ENCODE assay signal across 17 cellular contexts in the genomic region with DNA sequence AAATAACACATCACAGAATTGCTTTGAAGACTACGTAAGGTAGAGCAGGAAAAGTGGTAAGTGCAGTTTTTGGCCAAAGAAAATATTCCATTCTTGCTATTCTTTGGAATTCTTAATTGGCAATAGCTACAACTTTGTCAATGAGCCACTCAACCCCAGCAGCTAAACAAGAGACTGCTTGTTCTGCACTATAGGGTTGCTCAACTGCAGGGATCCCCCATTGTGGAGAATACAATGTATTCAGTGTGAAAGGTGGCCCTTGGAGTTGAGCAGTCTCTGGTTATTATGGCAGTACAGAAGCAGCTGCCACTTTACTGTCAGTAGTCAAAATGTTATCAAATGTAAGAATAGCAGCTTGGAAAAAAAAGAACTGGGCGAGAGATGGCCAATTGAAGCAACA.
DNase-seq lines count a peak whose midpoint lies in the region; FAIRE-seq and TF ChIP-seq lines count a peak whose summit lies in the region.
"Had no signal": no experiment of that assay in that cellular context is flagged by ENCODE, and none has a peak within 500 bp of the region (broad histone marks: within the 10 kb centered on the region; RNA-seq: fewer than 3 reads in every experiment).

No MANE protein-coding gene starts in this region.

- H2BK12ac ChIP-seq in H1 (ENCODE audit: low read depth, low read length), result no peak overlapping the region
- H2BK12ac ChIP-seq in neuronal stem cell (ENCODE audit: low read length), result no peak overlapping the region

- H4K20me1 ChIP-seq in H1 (replicated peaks in 1 of 2; ENCODE audit: control insufficient read depth in 1 of 2, insufficient read depth in 2 of 2, low read length in 2 of 2), result no peaks in the 10 kb centered on the region

- no peaks in the 10 kb centered on the region for H3K23me2 ChIP-seq in H1 (ENCODE audit: low read depth, low read length)

- no peaks in the 10 kb centered on the region for H3K79me2 ChIP-seq in H1 (ENCODE audit: control insufficient read depth in 1 of 2, insufficient read depth in 2 of 2, low read length in 2 of 2)
- H3K79me2 ChIP-seq: hepatocyte had no signal

- no peak overlapping the region for H3K4ac ChIP-seq in H1 (replicated peaks; ENCODE audit: insufficient read length, low read depth, low read length)
- H3K4ac ChIP-seq in neuronal stem cell (ENCODE audit: low read length), result no peak overlapping the region

- no peak overlapping the region for H3K56ac ChIP-seq in H1 (replicated peaks; ENCODE audit: insufficient read length, low read depth, low read length)

- no peak overlapping the region for H3K4me2 ChIP-seq in H1 (ENCODE audit: insufficient read depth in 1 of 2, low read depth in 2 of 2, low read length in 2 of 2)
- no peak overlapping the region for H3K4me2 ChIP-seq in neuronal stem cell (ENCODE audit: insufficient read depth, low read length, poor library complexity, severe bottlenecking)
- H3K4me2 ChIP-seq: hepatocyte, KMS-11 had no signal

- no peak overlapping the region for H3K14ac ChIP-seq in H1 (ENCODE audit: insufficient read length)
- no peak overlapping the region for H3K14ac ChIP-seq in neuronal stem cell (ENCODE audit: low read length)

- TF ChIP-seq CTCF in H1 (IDR thresholded peaks at IDR 0.05; ENCODE audit: control extremely low read depth in 1 of 3, insufficient read depth in 1 of 3, low read depth in 1 of 3, low read length in 3 of 3) (no peak), suprapubic skin (IDR thresholded peaks at IDR 0.05) (no peak)

- H3K27ac ChIP-seq in H1 (ENCODE audit: low read depth, low read length) (no peak overlapping the region), neuronal stem cell (replicated peaks; ENCODE audit: low read length) (no peak overlapping the region), suprapubic skin (no peak overlapping the region)
- H3K27ac ChIP-seq in effector memory CD4-positive, alpha-beta T cell (ENCODE audit: insufficient read depth, low read length, poor library complexity, severe bottlenecking), result no peak overlapping the region
- H3K27ac ChIP-seq: hepatocyte, KMS-11 had no signal

- no peak for FAIRE-seq in H1 (lab: Jason Lieb, UNC)

- no peak for TF ChIP-seq EP300 in Ishikawa (IDR thresholded peaks at IDR 0.05; ENCODE audit: borderline replicate concordance)
- TF ChIP-seq EP300 in H1 (IDR thresholded peaks at IDR 0.05; ENCODE audit: borderline replicate concordance in 1 of 2, low read depth in 2 of 2, low read length in 2 of 2), result no peak
- TF ChIP-seq EP300 in suprapubic skin (IDR thresholded peaks at IDR 0.05), result no peak

- H2AFZ ChIP-seq in H1 (ENCODE audit: low read length) (no peak overlapping the region), neuronal stem cell (ENCODE audit: low read length) (no peak overlapping the region)
- H2AFZ ChIP-seq: hepatocyte had no signal

- H4K5ac ChIP-seq in H1 (ENCODE audit: insufficient read length, low read depth, low read length), result no peak overlapping the region

- H4K91ac ChIP-seq in H1 (replicated peaks; ENCODE audit: insufficient read length, low read length) (no peak overlapping the region), neuronal stem cell (ENCODE audit: low read depth, low read length, poor library complexity) (no peak overlapping the region)

- peak; percentile 22 for DNase-seq in NCI-H2227 treated with DMSO at 0.1 percent for 48 hours (lab: John Stamatoyannopoulos, UW)
- no peak for DNase-seq in H1 (ENCODE audit: low read depth in 1 of 2, low spot score in 2 of 2)
- peak; percentile 39 for DNase-seq in neuronal stem cell (ENCODE audit: low spot score)
- DNase-seq in effector memory CD4-positive, alpha-beta T cell, result no peak
- no peak for DNase-seq in KG1 (lab: John Stamatoyannopoulos, UW)
- DNase-seq in central memory CD4-positive, alpha-beta T cell, result no peak
- no peak for DNase-seq in suprapubic skin (ENCODE audit: low spot score in 2 of 2)
- DNase-seq: activated CD4-positive, alpha-beta T cell treated with anti-CD3 and anti-CD28 coated beads for 36 hours; activated CD8-positive, alpha-beta memory T cell treated with anti-CD3 and anti-CD28 coated beads, Interleukin-2, amount 50 U/mL, for 4 hours; amniotic stem cell; COR-L47; effector CD4-positive, alpha-beta T cell; NCI-H1048; RPMI8226 had no signal

- H2BK20ac ChIP-seq in H1 (ENCODE audit: low read length), result no peak overlapping the region

- TF ChIP-seq RAD21 in Ishikawa (IDR thresholded peaks at IDR 0.05; ENCODE audit: low read depth) (no peak), H1 (IDR thresholded peaks at IDR 0.05 in 1 of 2, conservative IDR thresholded peaks at IDR 0.05 in 1 of 2; ENCODE audit: low read depth in 2 of 2, low read length in 2 of 2) (no peak)

- H3K18ac ChIP-seq in H1 (ENCODE audit: extremely low read depth, low read length) (no peak overlapping the region), neuronal stem cell (ENCODE audit: low read length) (no peak overlapping the region)

- TF ChIP-seq POLR2A in H1 (IDR thresholded peaks at IDR 0.05; ENCODE audit: control extremely low read depth in 1 of 2, low read depth in 2 of 2, low read length in 2 of 2), result no peak
- no peak for TF ChIP-seq POLR2A in suprapubic skin (IDR thresholded peaks at IDR 0.05)

- H2AK5ac ChIP-seq in H1 (ENCODE audit: low read depth, low read length) (no peak overlapping the region), neuronal stem cell (ENCODE audit: low read depth, low read length) (no peak overlapping the region)

- H3K27me3 ChIP-seq in H1 (replicated peaks in 1 of 4; ENCODE audit: control insufficient read depth in 3 of 4, extremely low read depth in 1 of 4, insufficient read depth in 3 of 4, low read length in 3 of 4), result no peaks in the 10 kb centered on the region
- H3K27me3 ChIP-seq in neuronal stem cell (ENCODE audit: control insufficient read depth in 3 of 3, insufficient read depth in 3 of 3, low read depth in 1 of 3, low read length in 3 of 3), result peaks cover 0 to 3% (median 0%) of the 10 kb centered on the region in 3 experiments
- H3K27me3 ChIP-seq in effector memory CD4-positive, alpha-beta T cell (replicated peaks; ENCODE audit: control insufficient read depth, insufficient read depth, low read length, poor library complexity, severe bottlenecking), result no peaks in the 10 kb centered on the region
- no peaks in the 10 kb centered on the region for H3K27me3 ChIP-seq in suprapubic skin
- H3K27me3 ChIP-seq: hepatocyte had no signal

- no peak overlapping the region for H3K23ac ChIP-seq in H1 (ENCODE audit: insufficient read length)
- no peak overlapping the region for H3K23ac ChIP-seq in neuronal stem cell (ENCODE audit: low read depth, low read length, poor library complexity)

- H2BK15ac ChIP-seq in H1 (ENCODE audit: low read length) (no peak overlapping the region), neuronal stem cell (ENCODE audit: low read length) (no peak overlapping the region)

- H3K4me1 ChIP-seq in H1 (replicated peaks in 1 of 4; ENCODE audit: control insufficient read depth in 3 of 4, insufficient read depth in 4 of 4, low read length in 3 of 4) (peaks cover 0 to 4% (median under 1%) of the 10 kb centered on the region in 4 experiments; a peak in 1 of 7 replicates), neuronal stem cell (ENCODE audit: control insufficient read depth in 2 of 2, insufficient read depth in 1 of 2, low read depth in 1 of 2, low read length in 2 of 2) (peaks cover 4 to 8% of the 10 kb centered on the region in 2 donors), suprapubic skin (no peaks in the 10 kb centered on the region)
- no peaks in the 10 kb centered on the region for H3K4me1 ChIP-seq in effector memory CD4-positive, alpha-beta T cell (ENCODE audit: control insufficient read depth, insufficient read depth, low read length, poor library complexity, severe bottlenecking)

- no peaks in the 10 kb centered on the region for H3K79me1 ChIP-seq in H1 (ENCODE audit: low read depth, low read length)
- no peaks in the 10 kb centered on the region for H3K79me1 ChIP-seq in neuronal stem cell (ENCODE audit: low read depth, low read length)

- H3K9me3 ChIP-seq in H1 (ENCODE audit: insufficient read depth in 2 of 2, low read depth in 1 of 2, low read length in 1 of 2), result no peaks in the 10 kb centered on the region
- H3K9me3 ChIP-seq in neuronal stem cell (replicated peaks in 1 of 2; ENCODE audit: control insufficient read depth in 2 of 2, insufficient read depth in 1 of 2, low read depth in 1 of 2, low read length in 2 of 2), result no peaks in the 10 kb centered on the region
- H3K9me3 ChIP-seq in effector memory CD4-positive, alpha-beta T cell (ENCODE audit: control insufficient read depth, low read length), result no peaks in the 10 kb centered on the region
- H3K9me3 ChIP-seq in suprapubic skin, result no peaks in the 10 kb centered on the region

- H3K36me3 ChIP-seq in H1 (ENCODE audit: control insufficient read depth in 2 of 4, insufficient read depth in 4 of 4, low read length in 3 of 4) (no peaks in the 10 kb centered on the region), neuronal stem cell (replicated peaks in 1 of 2; ENCODE audit: control insufficient read depth in 2 of 2, insufficient read depth in 2 of 2, low read length in 2 of 2) (no peaks in the 10 kb centered on the region), suprapubic skin (no peaks in the 10 kb centered on the region)
- no peaks in the 10 kb centered on the region for H3K36me3 ChIP-seq in effector memory CD4-positive, alpha-beta T cell (ENCODE audit: control insufficient read depth, insufficient read depth, low read length)

- CTCF ChIA-PET in H1 (lab: Charles Lee; ENCODE audit: partially characterized antibody), result interaction anchor here (0.5 kb wide), 1 partner anchor 277 kb away, joined by 3 read pairs; no protein-coding TSS in a partner anchor

- H2BK5ac ChIP-seq in H1 (ENCODE audit: low read depth, low read length), result no peak overlapping the region
- H2BK5ac ChIP-seq in neuronal stem cell (ENCODE audit: low read length), result no peak overlapping the region

- H3K4me3 ChIP-seq in H1 (ENCODE audit: extremely low read depth in 1 of 4, insufficient read depth in 2 of 4, low read depth in 3 of 4, low read length in 4 of 4), result no peak overlapping the region
- no peak overlapping the region for H3K4me3 ChIP-seq in neuronal stem cell (ENCODE audit: low read length in 2 of 2)
- no peak overlapping the region for H3K4me3 ChIP-seq in effector memory CD4-positive, alpha-beta T cell (ENCODE audit: insufficient read depth, low read depth, low read length, poor library complexity, severe bottlenecking)
- H3K4me3 ChIP-seq in suprapubic skin, result no peak overlapping the region
- H3K4me3 ChIP-seq: hepatocyte had no signal

- H3K9ac ChIP-seq in H1 (replicated peaks in 1 of 4; ENCODE audit: extremely low read depth in 1 of 4, low read depth in 3 of 4, low read length in 3 of 4) (no peak overlapping the region), neuronal stem cell (ENCODE audit: low read depth, low read length, poor library complexity) (no peak overlapping the region)
- H3K9ac ChIP-seq: KMS-11 had no signal

- no peak overlapping the region for H4K8ac ChIP-seq in H1 (ENCODE audit: extremely low read depth, insufficient read depth, low read length)
- H4K8ac ChIP-seq in neuronal stem cell (ENCODE audit: low read depth, low read length), result no peak overlapping the region

- WGBS in H1 (ENCODE audit: extremely low coverage in 1 of 2, insufficient coverage in 1 of 2, insufficient read length in 1 of 2, insufficient replicate concordance in 2 of 2, low coverage in 1 of 2, low lambda C conversion rate in 2 of 2, missing lambda C conversion rate in 1 of 2), 2 experiments, result 90% methylated on average over 2 of the region's 2 CpGs; no CpG with 5 or more reads in 1 of the 2 experiments
- WGBS in neuronal stem cell (ENCODE audit: extremely low coverage in 2 of 2, insufficient read length in 2 of 2, insufficient replicate concordance in 1 of 2), 2 donors, result no CpG with 5 or more reads among the region's 2 CpGs
- 66% methylated on average over 2 of the region's 2 CpGs for WGBS in suprapubic skin

- POLR2A ChIA-PET in H1 (lab: Charles Lee; ENCODE audit: partially characterized antibody), result interaction anchor here (0.8 kb wide), 1 partner anchor 23 kb away, joined by 3 read pairs; no protein-coding TSS in a partner anchor

- H2BK120ac ChIP-seq in H1 (replicated peaks; ENCODE audit: low read depth, low read length), result no peak overlapping the region
- H2BK120ac ChIP-seq in neuronal stem cell (ENCODE audit: low read depth, low read length), result no peak overlapping the region

Comparison
In these comparisons a context has a peak if more than half of its experiments do, and no peak if none do; other contexts are left out.
1. DNase-seq: peak in NCI-H2227 treated with DMSO at 0.1 percent for 48 hours (single experiment) and neuronal stem cell (single experiment); none in H1 (0 of 2), effector memory CD4-positive, alpha-beta T cell (0 of 3), KG1 (single experiment), central memory CD4-positive, alpha-beta T cell (single experiment) and suprapubic skin (0 of 2).